ENCODE assay signal across 1 cellular context in genomic region chr11:37322333-37323194, GRCh38.
TF ChIP-seq lines count a peak whose summit lies in the region.

No MANE protein-coding gene starts in this region.

TF ChIP-seq in SK-N-SH treated with all-trans-retinoic acid at 6 μM for 48 hours, 23 proteins besides CTCF, POLR2A, EP300 and RAD21 (continued from another document):
- TF ChIP-seq CREB5 (CRISPR knock-in tag; IDR thresholded peaks at IDR 0.05; ENCODE audit: low read depth) (no peak), PPARA (CRISPR knock-in tag; IDR thresholded peaks at IDR 0.05; ENCODE audit: borderline replicate concordance) (no peak), ZNF565 (CRISPR knock-in tag; conservative IDR thresholded peaks at IDR 0.05; ENCODE audit: low read depth) (no peak), GLIS3 (CRISPR knock-in tag; IDR thresholded peaks at IDR 0.05) (no peak), ZNF8 (CRISPR knock-in tag; IDR thresholded peaks at IDR 0.05) (no peak)
- TF ChIP-seq, protein P1, sequence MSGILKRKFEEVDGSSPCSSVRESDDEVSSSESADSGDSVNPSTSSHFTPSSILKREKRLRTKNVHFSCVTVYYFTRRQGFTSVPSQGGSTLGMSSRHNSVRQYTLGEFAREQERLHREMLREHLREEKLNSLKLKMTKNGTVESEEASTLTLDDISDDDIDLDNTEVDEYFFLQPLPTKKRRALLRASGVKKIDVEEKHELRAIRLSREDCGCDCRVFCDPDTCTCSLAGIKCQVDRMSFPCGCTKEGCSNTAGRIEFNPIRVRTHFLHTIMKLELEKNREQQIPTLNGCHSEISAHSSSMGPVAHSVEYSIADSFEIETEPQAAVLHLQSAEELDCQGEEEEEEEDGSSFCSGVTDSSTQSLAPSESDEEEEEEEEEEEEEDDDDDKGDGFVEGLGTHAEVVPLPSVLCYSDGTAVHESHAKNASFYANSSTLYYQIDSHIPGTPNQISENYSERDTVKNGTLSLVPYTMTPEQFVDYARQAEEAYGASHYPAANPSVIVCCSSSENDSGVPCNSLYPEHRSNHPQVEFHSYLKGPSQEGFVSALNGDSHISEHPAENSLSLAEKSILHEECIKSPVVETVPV (CRISPR knock-in tag; IDR thresholded peaks at IDR 0.05), result no peak
